Comparison of ENCODE assay signal across 30 cellular contexts in the genomic region with DNA sequence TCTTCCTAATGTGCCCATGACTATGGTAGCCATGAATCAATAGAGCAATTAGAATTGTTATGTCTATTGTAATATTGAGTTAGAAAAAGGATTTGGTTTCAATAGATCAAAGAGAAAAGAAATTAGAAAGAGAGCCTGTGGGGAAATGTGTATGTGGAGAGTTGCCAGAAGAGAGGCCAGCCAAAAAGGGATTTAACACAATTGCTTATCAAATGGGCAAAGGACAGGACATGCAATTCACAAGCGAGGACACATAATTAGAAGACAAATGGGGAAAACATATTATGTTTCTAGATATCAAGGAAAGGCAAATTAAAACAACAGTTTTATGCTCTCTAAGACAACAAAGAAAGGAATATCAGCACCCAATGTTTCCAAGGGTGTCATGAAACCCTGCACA.
"Had no signal": no experiment of that assay in that cellular context is flagged by ENCODE, and none has a peak within 500 bp of the region (broad histone marks: within the 10 kb centered on the region; RNA-seq: fewer than 3 reads in every experiment).

No MANE protein-coding gene starts in this region.

- DNase-seq: activated CD4-positive, alpha-beta memory T cell treated with anti-CD3 and anti-CD28 coated beads, Interleukin-2, amount 10 ng/mL, durations not matched to agents 7 days and 5 days; activated CD4-positive, alpha-beta T cell treated with anti-CD3 and anti-CD28 coated beads for 1 hour; activated CD4-positive, alpha-beta T cell treated with anti-CD3 and anti-CD28 coated beads for 48 hours; activated CD4-positive, CD25-positive, alpha-beta regulatory T cell; activated CD8-positive, alpha-beta memory T cell treated with anti-CD3 and anti-CD28 coated beads for 24 hours; activated CD8-positive, alpha-beta memory T cell treated with anti-CD3 and anti-CD28 coated beads, Interleukin-2, amount 10 ng/mL, durations not matched to agents 7 days and 5 days; activated CD8-positive, alpha-beta memory T cell treated with anti-CD3 and anti-CD28 coated beads, Interleukin-2, amount 50 U/mL, for 48 hours; activated effector memory CD4-positive, alpha-beta T cell treated with Interleukin-2 at 50 U/mL for 16 hours; activated naive CD4-positive, alpha-beta T cell treated with anti-CD3 and anti-CD28 coated beads, Interleukin-2, amount 10 ng/mL, durations not matched to agents 7 days and 5 days; activated naive CD8-positive, alpha-beta T cell treated with anti-CD3 and anti-CD28 coated beads, Interleukin-2, amount 50 U/mL, for 24 hours; activated T-cell treated with anti-CD3 and anti-CD28 coated beads, Interleukin-2, amount 50 U/mL, for 48 hours; anterior cingulate cortex; caudate nucleus; cerebellar nuclear complex; Karpas-422; KBM-7; NCI-H1436 treated with DMSO at 0.1 percent for 48 hours; NCI-H187 treated with DMSO at 0.1 percent for 48 hours; NCI-H345; NCI-H524 treated with DMSO at 0.1 percent for 48 hours; NCI-H774; NK-92 treated with Interleukin-12 subunit alpha and Interleukin-12 subunit beta, amount 100 ng/mL, for 24 hours; PC-3; Peyer's patch; RPMI8226; SHP77 treated with DMSO at 0.1 percent for 48 hours; T1000; WERI-Rb-1 had no signal

- ATAC-seq: activated CD8-positive, alpha-beta memory T cell treated with anti-CD3 and anti-CD28 coated beads, Interleukin-2, amount 10 ng/mL, durations not matched to agents 7 days and 5 days; activated naive CD8-positive, alpha-beta T cell treated with anti-CD3 and anti-CD28 coated beads, Interleukin-2, amount 50 U/mL, for 24 hours; PC-3 had no signal

- H3K9me3 ChIP-seq: Peyer's patch, SJSA1 had no signal

- H3K36me3 ChIP-seq: Peyer's patch, SJSA1, WERI-Rb-1 had no signal

- H3K27me3 ChIP-seq: Peyer's patch, SJSA1 had no signal

- H3K4me1 ChIP-seq: Peyer's patch, SJSA1 had no signal

- H3K27ac ChIP-seq: Peyer's patch, SJSA1, WERI-Rb-1 had no signal

- FAIRE-seq: bronchial epithelial cell had no signal

- H3K4me3 ChIP-seq: Peyer's patch, SJSA1 had no signal
